Comparison of ENCODE assay signal across 8 cellular contexts in the genomic region with DNA sequence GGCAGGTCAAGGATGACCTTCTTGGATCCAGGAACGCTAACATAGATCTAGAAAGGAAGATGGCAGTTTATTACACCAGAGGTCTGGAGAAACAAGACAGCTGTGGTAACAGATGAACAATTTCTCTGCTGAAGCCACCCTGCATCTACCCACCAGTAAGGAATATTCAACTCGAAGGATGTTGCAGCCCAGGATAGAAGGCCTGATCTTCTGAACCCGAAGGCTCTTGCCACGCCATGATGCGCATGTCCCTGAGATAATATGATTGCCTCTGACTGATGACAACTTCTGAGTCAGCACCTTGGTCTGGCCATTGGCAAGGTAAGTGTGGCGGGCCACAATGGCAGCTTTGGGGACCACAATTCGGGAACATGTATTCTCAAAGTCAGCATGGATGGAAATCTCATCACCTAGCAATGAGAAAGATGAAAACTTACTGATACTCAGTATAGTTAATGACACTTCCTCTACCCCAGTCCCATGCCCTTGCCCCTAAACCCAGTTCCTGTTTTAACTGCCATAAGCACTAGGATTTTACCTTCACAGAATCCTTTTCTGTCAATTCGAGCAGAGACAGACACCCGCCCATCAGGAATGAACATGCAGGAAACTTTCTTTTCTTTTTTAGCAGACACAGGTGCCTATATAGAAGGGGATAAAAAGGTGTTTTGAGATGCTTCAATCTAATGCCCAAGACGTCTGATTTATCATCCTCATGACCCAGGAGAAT. TPM values are rescaled to one million over a fixed set of nuclear protein-coding genes. Genes with fewer than 3 reads are reported as not detected.
DNase-seq lines count a peak whose midpoint lies in the region; ATAC-seq, FAIRE-seq and TF ChIP-seq lines count a peak whose summit lies in the region.

No MANE protein-coding gene starts in this region.

- no peak for ATAC-seq in HG02981 (IDR thresholded peaks at IDR 0.05; ENCODE audit: unreplicated experiment)

- H3K4me3 ChIP-seq in GM12864 (ENCODE audit: low read depth, low read length): peak overlapping the region; percentile 96
- peak overlapping the region; percentile 81 for H3K4me3 ChIP-seq in bronchial epithelial cell (ENCODE audit: low read depth, low read length)

- H3K27me3 ChIP-seq in bronchial epithelial cell (ENCODE audit: control insufficient read depth, insufficient read depth, low read length): no peaks in the 10 kb centered on the region

- no peak for DNase-seq in GM12864 (ENCODE audit: low read depth)
- peak; percentile 71 for DNase-seq in RPMI8226
- no peak for DNase-seq in bronchial epithelial cell (ENCODE audit: low read depth)
- peak; percentile 50 for DNase-seq in myocyte (ENCODE audit: low read depth)
- no peak for DNase-seq in NCI-H526 (lab: John Stamatoyannopoulos, UW)
- DNase-seq in ureter (ENCODE audit: low spot score): no peak
- no peak for DNase-seq in NCI-H2081 treated with DMSO at 0.1 percent for 48 hours (lab: John Stamatoyannopoulos, UW)

- FAIRE-seq in bronchial epithelial cell (lab: Jason Lieb, UNC): no peak

- H3K36me3 ChIP-seq in bronchial epithelial cell (ENCODE audit: control insufficient read depth, insufficient read depth, low read length): peaks cover 20% of the 10 kb centered on the region

- TF ChIP-seq CTCF in GM12864 (IDR thresholded peaks at IDR 0.05; ENCODE audit: low read depth, low read length, missing control alignments): no peak
- TF ChIP-seq CTCF in bronchial epithelial cell (IDR thresholded peaks at IDR 0.05; ENCODE audit: insufficient read depth, low read length, severe bottlenecking): no peak

RNA-seq across cellular contexts. Expression of a gene that starts 1.8 kb away (rescaled TPM):
- total RNA-seq in bronchial epithelial cell (9.0 and 913 TPM in 2 replicates), myocyte (260 and 398 TPM in 2 replicates), ureter (744 TPM)
- 233 TPM for polyA plus RNA-seq in myocyte (2012)

RNA-seq across cellular contexts. Expression of a gene that starts 27.0 kb away (rescaled TPM):
- total RNA-seq in bronchial epithelial cell (not detected in 2 replicates), myocyte (184 and 334 TPM in 2 replicates), ureter (not detected)
- polyA plus RNA-seq in myocyte (2012): 35.7 TPM

RNA-seq across cellular contexts. Expression of a gene that starts 30.1 kb away (rescaled TPM):
- total RNA-seq in bronchial epithelial cell (4.7 and 11.0 TPM in 2 replicates), myocyte (36.0 and 37.3 TPM in 2 replicates), ureter (21.0 TPM)
- polyA plus RNA-seq in myocyte (2012): 60.7 TPM

RNA-seq across cellular contexts. Expression of a gene that starts 30.2 kb away (rescaled TPM):
- total RNA-seq in bronchial epithelial cell (under 0.01 TPM in 2 replicates), myocyte (1.6 and 2.5 TPM in 2 replicates), ureter (0.47 TPM)
- 3.4 TPM for polyA plus RNA-seq in myocyte (2012)

RNA-seq across cellular contexts. Expression of a gene that starts 36.7 kb away (rescaled TPM):
- 1.8 and 3.4 TPM in 2 replicates for total RNA-seq in bronchial epithelial cell
- total RNA-seq in myocyte: 24.4 and 24.7 TPM in 2 replicates
- polyA plus RNA-seq in myocyte (2012): 16.1 TPM
- total RNA-seq in ureter: 24.7 TPM

Comparison
In these comparisons a context has a peak if more than half of its experiments do, and no peak if none do; other contexts are left out.
1. DNase-seq: peak in RPMI8226 (single experiment) and myocyte (single experiment); none in GM12864 (single experiment), bronchial epithelial cell (single experiment), NCI-H526 (0 of 2), ureter (single experiment) and NCI-H2081 treated with DMSO at 0.1 percent for 48 hours (single experiment).
2. RNA of a gene that starts 27.0 kb away (total RNA-seq): 184 to 334 TPM in myocyte; not detected in bronchial epithelial cell and not detected in ureter (single experiment); every median in the first group is over 100 times any median in the second.